Comparison of ENCODE assay signal across 23 cellular contexts in the genomic region with DNA sequence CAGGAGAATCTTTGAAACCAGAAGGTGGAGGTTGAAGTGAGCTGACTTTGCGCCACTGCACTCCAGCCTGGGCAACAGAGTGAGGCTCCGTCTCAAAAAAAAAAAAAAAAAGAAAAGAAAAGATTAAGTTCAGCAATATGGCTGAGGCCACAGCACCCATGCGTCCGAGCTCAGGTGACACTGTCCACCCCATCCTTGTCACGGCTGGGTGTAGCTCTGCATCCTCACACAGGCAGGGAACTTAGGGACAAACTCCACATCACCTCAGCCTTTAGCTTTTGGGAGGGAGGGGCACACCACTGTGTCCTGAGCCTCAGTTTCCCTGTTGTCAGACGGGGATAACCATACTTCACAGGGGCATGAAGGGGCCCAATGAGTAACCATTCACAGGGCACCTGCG. TPM values are rescaled to one million over a fixed set of nuclear protein-coding genes. Genes with fewer than 3 reads are reported as not detected.
DNase-seq lines count a peak whose midpoint lies in the region; ATAC-seq and TF ChIP-seq lines count a peak whose summit lies in the region.
"Had no signal": no experiment of that assay in that cellular context is flagged by ENCODE, and none has a peak within 500 bp of the region (broad histone marks: within the 10 kb centered on the region; RNA-seq: fewer than 3 reads in every experiment).

No MANE protein-coding gene starts in this region.

- 95% methylated on average over 7 of the region's 7 CpGs for WGBS in suprapubic skin

- H3K27me3 Mint-ChIP-seq in activated naive CD8-positive, alpha-beta T cell treated with anti-CD3 and anti-CD28 coated beads, Interleukin-2, amount 50 U/mL, for 24 hours, result no peaks in the 10 kb centered on the region

- peaks cover 49% of the 10 kb centered on the region for H3K79me2 ChIP-seq in DND-41 (ENCODE audit: insufficient read depth, low read length)

- ATAC-seq in DND-41 (ENCODE audit: insufficient read depth, low read depth), result no peak
- no peak for ATAC-seq in activated naive CD8-positive, alpha-beta T cell treated with anti-CD3 and anti-CD28 coated beads, Interleukin-2, amount 50 U/mL, for 24 hours
- no peak for ATAC-seq in HG02884 (IDR thresholded peaks at IDR 0.05; ENCODE audit: unreplicated experiment)
- ATAC-seq: gastroesophageal sphincter had no signal

- TF ChIP-seq CTCF in DND-41 (IDR thresholded peaks at IDR 0.05; ENCODE audit: borderline replicate concordance, extremely low read depth, low read length, poor library complexity, severe bottlenecking) (no peak), suprapubic skin (IDR thresholded peaks at IDR 0.05) (no peak)

- peaks cover 61% of the 10 kb centered on the region for H3K4me1 Mint-ChIP-seq in activated naive CD8-positive, alpha-beta T cell treated with anti-CD3 and anti-CD28 coated beads, Interleukin-2, amount 50 U/mL, for 24 hours

- H3K4me2 ChIP-seq in DND-41 (ENCODE audit: insufficient read depth, low read length), result peak overlapping the region; percentile 86

- H4K20me1 ChIP-seq in DND-41 (ENCODE audit: insufficient read depth, low read length), result no peaks in the 10 kb centered on the region

- H3K27me3 ChIP-seq in DND-41 (ENCODE audit: insufficient read depth, low read length, poor library complexity), result no peaks in the 10 kb centered on the region
- no peaks in the 10 kb centered on the region for H3K27me3 ChIP-seq in suprapubic skin
- H3K27me3 ChIP-seq: esophagus squamous epithelium, gastroesophageal sphincter, ovary, right atrium auricular region had no signal

- peaks cover 21% of the 10 kb centered on the region; the same call in 1 of the 2 replicates for H3K36me3 ChIP-seq in DND-41 (ENCODE audit: insufficient read depth, low read length)
- H3K36me3 ChIP-seq in suprapubic skin, result no peaks in the 10 kb centered on the region
- H3K36me3 ChIP-seq: esophagus squamous epithelium, gastroesophageal sphincter, HAP-1, ovary, right atrium auricular region, thoracic aorta had no signal

- H3K4me1 ChIP-seq in DND-41 (ENCODE audit: insufficient read depth, low read length), result peaks cover 37% of the 10 kb centered on the region
- H3K4me1 ChIP-seq in suprapubic skin, result peaks cover 6% of the 10 kb centered on the region
- H3K4me1 ChIP-seq: esophagus squamous epithelium, gastroesophageal sphincter, HAP-1, right atrium auricular region had no signal

- peak; percentile 24 for DNase-seq in activated effector memory CD4-positive, alpha-beta T cell treated with anti-CD3 and anti-CD28 coated beads, Interleukin-2, amount 50 U/mL, for 16 hours
- no peak for DNase-seq in activated effector memory CD4-positive, alpha-beta T cell treated with Interleukin-2 at 50 U/mL for 16 hours
- no peak for DNase-seq in DND-41
- no peak for DNase-seq in activated naive CD8-positive, alpha-beta T cell treated with anti-CD3 and anti-CD28 coated beads, Interleukin-2, amount 50 U/mL, for 24 hours
- peak; percentile 16 to 44 for DNase-seq in suprapubic skin (ENCODE audit: low spot score in 2 of 2)
- no peak for DNase-seq in GM19238 (ENCODE audit: insufficient read length, low spot score)
- no peak for DNase-seq in DMS79 (lab: John Stamatoyannopoulos, UW)
- DNase-seq: activated gamma-delta T cell; effector CD8-positive, alpha-beta T cell; esophagus squamous epithelium; KBM-7; mammary epithelial cell; NCI-H187; NCI-H226; OCI-M1; ovary; SHP77; SW 1271 had no signal

- peaks cover 10% of the 10 kb centered on the region for H3K9me3 Mint-ChIP-seq in activated naive CD8-positive, alpha-beta T cell treated with anti-CD3 and anti-CD28 coated beads, Interleukin-2, amount 50 U/mL, for 24 hours

- H3K27ac ChIP-seq in DND-41 (ENCODE audit: low read length) (no peak overlapping the region; the same call in 1 of the 2 replicates), suprapubic skin (no peak overlapping the region)
- H3K27ac ChIP-seq: ovary, right atrium auricular region, thoracic aorta had no signal

- H3K36me3 Mint-ChIP-seq in activated naive CD8-positive, alpha-beta T cell treated with anti-CD3 and anti-CD28 coated beads, Interleukin-2, amount 50 U/mL, for 24 hours (ENCODE audit: low read depth), result peaks cover 24% of the 10 kb centered on the region

- H3K4me3 Mint-ChIP-seq in activated naive CD8-positive, alpha-beta T cell treated with anti-CD3 and anti-CD28 coated beads, Interleukin-2, amount 50 U/mL, for 24 hours, result no peak overlapping the region

- H3K4me3 ChIP-seq in DND-41 (ENCODE audit: low read depth in 1 of 2, low read length in 2 of 2) (no peak overlapping the region), suprapubic skin (no peak overlapping the region)
- H3K4me3 ChIP-seq: gastroesophageal sphincter, HAP-1, ovary, right atrium auricular region had no signal

- H3K9me3 ChIP-seq in DND-41 (ENCODE audit: insufficient read depth, low read length, severe bottlenecking) (no peaks in the 10 kb centered on the region), suprapubic skin (no peaks in the 10 kb centered on the region)
- H3K9me3 ChIP-seq: HAP-1, ovary, thoracic aorta had no signal

- H3K9ac ChIP-seq in DND-41 (ENCODE audit: low read depth, low read length), result peak overlapping the region; percentile 92

- peak overlapping the region; percentile 76 for H3K27ac Mint-ChIP-seq in activated naive CD8-positive, alpha-beta T cell treated with anti-CD3 and anti-CD28 coated beads, Interleukin-2, amount 50 U/mL, for 24 hours

- TF ChIP-seq POLR2A in suprapubic skin (IDR thresholded peaks at IDR 0.05), result no peak

- TF ChIP-seq EP300 in suprapubic skin (IDR thresholded peaks at IDR 0.05), result no peak

- no peak overlapping the region for H2AFZ ChIP-seq in DND-41 (ENCODE audit: low read depth, low read length)

RNA-seq across cellular contexts. Expression of a gene that starts 15.5 kb away (rescaled TPM):
- 1 to 10 TPM; 4.6 to 9.2 (median 6.6) TPM for total RNA-seq in suprapubic skin

Comparison
In these comparisons a context has a peak if more than half of its experiments do, and no peak if none do; other contexts are left out.
1. DNase-seq: peak in activated effector memory CD4-positive, alpha-beta T cell treated with anti-CD3 and anti-CD28 coated beads, Interleukin-2, amount 50 U/mL, for 16 hours (single experiment) and suprapubic skin (2 of 2); none in activated effector memory CD4-positive, alpha-beta T cell treated with Interleukin-2 at 50 U/mL for 16 hours (single experiment), DND-41 (single experiment), activated naive CD8-positive, alpha-beta T cell treated with anti-CD3 and anti-CD28 coated beads, Interleukin-2, amount 50 U/mL, for 24 hours (single experiment), GM19238 (single experiment) and DMS79 (single experiment).